Comparison of ENCODE assay signal across 25 cellular contexts in genomic region chr1:74835046-74835445, GRCh38.
A peak's percentile ranks its signal among the peaks of the same experiment; 100 is the strongest.
DNase-seq lines count a peak whose midpoint lies in the region; ATAC-seq, FAIRE-seq and TF ChIP-seq lines count a peak whose summit lies in the region.
"Had no signal": no experiment of that assay in that cellular context is flagged by ENCODE, and none has a peak within 500 bp of the region (broad histone marks: within the 10 kb centered on the region; RNA-seq: fewer than 3 reads in every experiment).

No MANE protein-coding gene starts in this region.

- no peaks in the 10 kb centered on the region for H3K36me3 ChIP-seq in fibroblast of lung (ENCODE audit: control insufficient read depth, insufficient read depth, low read length)
- no peaks in the 10 kb centered on the region for H3K36me3 ChIP-seq in pancreas
- H3K36me3 ChIP-seq: esophagus muscularis mucosa had no signal

- peak; percentile 51 for DNase-seq in AG08396 (ENCODE audit: low spot score)
- peak; percentile 16 for DNase-seq in HEK293T (ENCODE audit: extremely low spot score)
- DNase-seq in NCI-H446 (lab: John Stamatoyannopoulos, UW): peak; percentile 80 to 91
- peak; percentile 9 to 55 for DNase-seq in fibroblast of lung (ENCODE audit: low read depth in 2 of 2)
- DNase-seq in T-helper 2 cell: no peak
- DNase-seq in pancreas: no peak
- DNase-seq: activated CD4-positive, alpha-beta T cell treated with anti-CD3 and anti-CD28 coated beads, Interleukin-2, amount 50 U/mL, for 1 hour; activated CD8-positive, alpha-beta memory T cell treated with anti-CD3 and anti-CD28 coated beads, Interleukin-2, amount 50 U/mL, for 48 hours; activated effector memory CD4-positive, alpha-beta T cell treated with anti-CD3 and anti-CD28 coated beads, Interleukin-2, amount 50 U/mL, for 16 hours; amniotic stem cell; CD4-positive, CD25-positive, alpha-beta regulatory T cell; DMS153; effector CD8-positive, alpha-beta T cell; glutamatergic neuron; left ventricle myocardium superior; mucosa of descending colon; NCI-H146; NCI-H226; retina; SHP77 treated with DMSO at 0.1 percent for 48 hours had no signal

- FAIRE-seq in pancreas (lab: Jason Lieb, UNC): no peak
- FAIRE-seq: HTR-8/SVneo, urothelium cell line had no signal

- TF ChIP-seq CTCF in fibroblast of lung (conservative IDR thresholded peaks at IDR 0.05 in 1 of 2, IDR thresholded peaks at IDR 0.05 in 1 of 2; ENCODE audit: low read depth in 1 of 2, low read length in 2 of 2) (no peak), pancreas (IDR thresholded peaks at IDR 0.05) (no peak)

- no peak overlapping the region for H3K9ac ChIP-seq in fibroblast of lung (ENCODE audit: insufficient read depth, low read length)

- H3K79me2 ChIP-seq in fibroblast of lung (ENCODE audit: control insufficient read depth, insufficient read depth, low read length): no peaks in the 10 kb centered on the region

- CTCF ChIA-PET in HEK293T (lab: Yijun Ruan, JAX): interaction anchor here (0.9 kb wide), 1 partner anchor 142 kb away, joined by 3 read pairs; no protein-coding TSS in a partner anchor

- H2AFZ ChIP-seq in fibroblast of lung (ENCODE audit: low read length): peak overlapping the region; percentile 33

- POLR2A ChIA-PET in HEK293T (lab: Yijun Ruan, JAX): no interaction called here

- H3K4me3 ChIP-seq in fibroblast of lung (replicated peaks in 1 of 4; ENCODE audit: control extremely low read depth in 1 of 4, insufficient read depth in 1 of 4, low read depth in 3 of 4, low read length in 4 of 4) (no peak overlapping the region), pancreas (no peak overlapping the region)
- H3K4me3 ChIP-seq: esophagus muscularis mucosa, mucosa of descending colon had no signal

- H3K9me3 ChIP-seq in fibroblast of lung (ENCODE audit: control insufficient read depth, insufficient read depth, low read depth, low read length) (no peaks in the 10 kb centered on the region), pancreas (no peaks in the 10 kb centered on the region)
- H3K9me3 ChIP-seq: esophagus muscularis mucosa, mucosa of descending colon had no signal

- H3K27ac ChIP-seq in fibroblast of lung (ENCODE audit: insufficient read depth, low read length): no peak overlapping the region
- no peak overlapping the region for H3K27ac ChIP-seq in pancreas
- H3K27ac ChIP-seq: esophagus muscularis mucosa had no signal

- intact Hi-C loops in pancreas (cut with DNase I): no loop called here

- H3K4me1 ChIP-seq in fibroblast of lung (ENCODE audit: control insufficient read depth, extremely low read depth, insufficient read depth, low read length) (no peaks in the 10 kb centered on the region), pancreas (no peaks in the 10 kb centered on the region)
- H3K4me1 ChIP-seq: esophagus muscularis mucosa had no signal

- WGBS in pancreas, 2 donors: 57 to 83% methylated on average over 1 of the region's 1 CpG

- H4K20me1 ChIP-seq in fibroblast of lung (ENCODE audit: control insufficient read depth, extremely low read depth, insufficient read depth, low read length): no peaks in the 10 kb centered on the region

- ATAC-seq in GM18868 (IDR thresholded peaks at IDR 0.05; ENCODE audit: unreplicated experiment): no peak
- no peak for ATAC-seq in pancreas
- no peak for ATAC-seq in GM21447 (IDR thresholded peaks at IDR 0.05; ENCODE audit: unreplicated experiment)
- ATAC-seq: left ventricle myocardium superior, mucosa of descending colon had no signal

- no peak overlapping the region for H3K4me2 ChIP-seq in fibroblast of lung (ENCODE audit: extremely low read depth, insufficient read depth, low read length)

- H3K27me3 ChIP-seq in fibroblast of lung (ENCODE audit: control insufficient read depth, insufficient read depth, low read length) (no peaks in the 10 kb centered on the region), pancreas (no peaks in the 10 kb centered on the region)
- H3K27me3 ChIP-seq: esophagus muscularis mucosa had no signal

TF ChIP-seq in HEK293T, 16 proteins besides CTCF, POLR2A, EP300 and RAD21:
- no peak for TF ChIP-seq CTBP1 (IDR thresholded peaks at IDR 0.05; ENCODE audit: borderline replicate concordance)
- no peak for TF ChIP-seq ZNF384 (IDR thresholded peaks at IDR 0.05)
- no peak for TF ChIP-seq HDGF (IDR thresholded peaks at IDR 0.05; ENCODE audit: borderline replicate concordance)
- TF ChIP-seq L3MBTL2 (conservative IDR thresholded peaks at IDR 0.05): no peak
- no peak for TF ChIP-seq SP1 (IDR thresholded peaks at IDR 0.05)
- no peak for TF ChIP-seq ELF4 (IDR thresholded peaks at IDR 0.05)
- no peak for TF ChIP-seq FOXA1 (IDR thresholded peaks at IDR 0.05)
- no peak for TF ChIP-seq TARDBP (IDR thresholded peaks at IDR 0.05)
- no peak for TF ChIP-seq PKNOX1 (IDR thresholded peaks at IDR 0.05)
- no peak for TF ChIP-seq FOXM1 (IDR thresholded peaks at IDR 0.05; ENCODE audit: borderline replicate concordance)
- no peak for TF ChIP-seq BHLHE40 (IDR thresholded peaks at IDR 0.05; ENCODE audit: borderline replicate concordance)
- TF ChIP-seq SUZ12 (IDR thresholded peaks at IDR 0.05): no peak
- no peak for TF ChIP-seq NFRKB (IDR thresholded peaks at IDR 0.05)
- TF ChIP-seq FOXK2 (IDR thresholded peaks at IDR 0.05): no peak
- no peak for TF ChIP-seq LEF1 (IDR thresholded peaks at IDR 0.05; ENCODE audit: borderline replicate concordance)

Comparison
In these comparisons a context has a peak if more than half of its experiments do, and no peak if none do; other contexts are left out.
1. DNase-seq: peak in AG08396 (single experiment), HEK293T (single experiment), NCI-H446 (2 of 2) and fibroblast of lung (2 of 2); none in T-helper 2 cell (0 of 5) and pancreas (0 of 6).